ENCODE assay signal across 9 cellular contexts in genomic region chr10:71753091-71753959, GRCh38. TPM values are rescaled to one million over a fixed set of nuclear protein-coding genes. Genes with fewer than 3 reads are reported as not detected.
DNase-seq lines count a peak whose midpoint lies in the region; ATAC-seq and TF ChIP-seq lines count a peak whose summit lies in the region.
"Had no signal": no experiment of that assay in that cellular context is flagged by ENCODE, and none has a peak within 500 bp of the region (broad histone marks: within the 10 kb centered on the region; RNA-seq: fewer than 3 reads in every experiment).

No MANE protein-coding gene starts in this region.

- ATAC-seq in CD4-positive, alpha-beta T cell (ENCODE audit: poor library complexity), result no peak
- ATAC-seq in naive thymus-derived CD8-positive, alpha-beta T cell, result no peak
- ATAC-seq in GM18870 (IDR thresholded peaks at IDR 0.05; ENCODE audit: unreplicated experiment), result no peak
- no peak for ATAC-seq in HG02885 (IDR thresholded peaks at IDR 0.05; ENCODE audit: poor library complexity, unreplicated experiment)
- ATAC-seq in GM18907 (IDR thresholded peaks at IDR 0.05; ENCODE audit: unreplicated experiment), result no peak

- no peak for TF ChIP-seq CTCF in CD4-positive, alpha-beta T cell (IDR thresholded peaks at IDR 0.05)

- peaks cover 85% of the 10 kb centered on the region for H3K36me3 Mint-ChIP-seq in CD4-positive, alpha-beta T cell (ENCODE audit: low read depth)
- H3K36me3 Mint-ChIP-seq in dendritic cell treated with granulocyte-macrophage colony-stimulating factor and Interleukin-4, amounts not matched to agents 40 ng/mL and 50 ng/mL, for 4 days (ENCODE audit: low read depth), result peaks cover 84% of the 10 kb centered on the region
- H3K36me3 Mint-ChIP-seq in naive thymus-derived CD8-positive, alpha-beta T cell, result peaks cover 0 to 42% (median 20%) of the 10 kb centered on the region in 3 donors

- peak overlapping the region; percentile 86 for H3K27ac ChIP-seq in CD4-positive, alpha-beta T cell (ENCODE audit: low read depth, low read length)
- H3K27ac ChIP-seq: GM23248 had no signal

- H3K27ac Mint-ChIP-seq in CD4-positive, alpha-beta T cell, result peak overlapping the region; percentile 93
- peak overlapping the region; percentile 88 for H3K27ac Mint-ChIP-seq in dendritic cell treated with granulocyte-macrophage colony-stimulating factor and Interleukin-4, amounts not matched to agents 40 ng/mL and 50 ng/mL, for 4 days
- H3K27ac Mint-ChIP-seq in naive thymus-derived CD8-positive, alpha-beta T cell, result peak overlapping the region; percentile 91 to 99 (median 97)

- intact Hi-C loops in CD4-positive, alpha-beta T cell (cut with DNase I, micrococcal nuclease), result no loop called here
- intact Hi-C loops in dendritic cell treated with granulocyte-macrophage colony-stimulating factor and Interleukin-4, amounts not matched to agents 40 ng/mL and 50 ng/mL, for 4 days (cut with micrococcal nuclease), result loop anchor here (2.0 kb wide), 1 partner anchor 17 kb away; no protein-coding TSS in a partner anchor

- POLR2A ChIA-PET in CD4-positive, alpha-beta T cell (lab: Charles Lee), result interaction anchor here (0.9 to 19.3 kb wide), 11 partner anchors 10 to 48 kb away, joined by 3 to 416 read pairs (median 11); partner anchors contain the start of gene VSIR
- POLR2A ChIA-PET in naive thymus-derived CD8-positive, alpha-beta T cell (lab: Charles Lee), result interaction anchor here (0.5 to 41.4 kb wide), 10 partner anchors 13 to 463 kb away, joined by 3 to 1679 read pairs (median 6); partner anchors contain the start of genes ANAPC16, ASCC1, C10orf105 and VSIR

- no peaks in the 10 kb centered on the region for H3K27me3 ChIP-seq in CD4-positive, alpha-beta T cell (ENCODE audit: control insufficient read depth, insufficient read depth, low read length)

- no peaks in the 10 kb centered on the region for H3K9me3 Mint-ChIP-seq in CD4-positive, alpha-beta T cell
- H3K9me3 Mint-ChIP-seq in dendritic cell treated with granulocyte-macrophage colony-stimulating factor and Interleukin-4, amounts not matched to agents 40 ng/mL and 50 ng/mL, for 4 days, result no peaks in the 10 kb centered on the region
- H3K9me3 Mint-ChIP-seq in naive thymus-derived CD8-positive, alpha-beta T cell, result no peaks in the 10 kb centered on the region

- peaks cover 97% of the 10 kb centered on the region for H3K4me1 Mint-ChIP-seq in CD4-positive, alpha-beta T cell (ENCODE audit: low read depth)
- peaks cover 100% of the 10 kb centered on the region for H3K4me1 Mint-ChIP-seq in dendritic cell treated with granulocyte-macrophage colony-stimulating factor and Interleukin-4, amounts not matched to agents 40 ng/mL and 50 ng/mL, for 4 days (ENCODE audit: low read depth)
- H3K4me1 Mint-ChIP-seq in naive thymus-derived CD8-positive, alpha-beta T cell, result peaks cover 56 to 98% (median 97%) of the 10 kb centered on the region in 4 donors

- peak overlapping the region; percentile 38 for H3K4me3 Mint-ChIP-seq in CD4-positive, alpha-beta T cell
- H3K4me3 Mint-ChIP-seq in dendritic cell treated with granulocyte-macrophage colony-stimulating factor and Interleukin-4, amounts not matched to agents 40 ng/mL and 50 ng/mL, for 4 days, result peak overlapping the region; percentile 21
- peak overlapping the region; percentile 3 to 82 (median 76) for H3K4me3 Mint-ChIP-seq in naive thymus-derived CD8-positive, alpha-beta T cell

- no peak for DNase-seq in CD4-positive, alpha-beta T cell
- peak; percentile 97 for DNase-seq in NOMO-1 (lab: John Stamatoyannopoulos, UW; ENCODE audit: unreplicated experiment in 2 of 2)
- no peak for DNase-seq in naive thymus-derived CD8-positive, alpha-beta T cell
- no peak for DNase-seq in NCI-H2227 (lab: John Stamatoyannopoulos, UW; ENCODE audit: unreplicated experiment)
- DNase-seq: GM23248 had no signal

- no peaks in the 10 kb centered on the region for H3K9me3 ChIP-seq in CD4-positive, alpha-beta T cell (ENCODE audit: control insufficient read depth, low read length)

- no peaks in the 10 kb centered on the region for H3K27me3 Mint-ChIP-seq in CD4-positive, alpha-beta T cell
- no peaks in the 10 kb centered on the region for H3K27me3 Mint-ChIP-seq in dendritic cell treated with granulocyte-macrophage colony-stimulating factor and Interleukin-4, amounts not matched to agents 40 ng/mL and 50 ng/mL, for 4 days
- no peaks in the 10 kb centered on the region for H3K27me3 Mint-ChIP-seq in naive thymus-derived CD8-positive, alpha-beta T cell

- CTCF ChIA-PET in CD4-positive, alpha-beta T cell (lab: Charles Lee), result interaction anchor here (1.2 to 1.5 kb wide), 4 partner anchors 10 to 20 kb away, joined by 3 to 6 read pairs (median 4); no protein-coding TSS in a partner anchor

RNA-seq across cellular contexts. Expression of gene VSIR, which starts 20.0 kb away (rescaled TPM):
- 10 to 100 TPM; 86.2 to 91.4 TPM for total RNA-seq in CD4-positive, alpha-beta T cell
- 100 to 1,000 TPM; 102 to 114 TPM for total RNA-seq in naive thymus-derived CD8-positive, alpha-beta T cell
- polyA plus RNA-seq in naive thymus-derived CD8-positive, alpha-beta T cell, result 100 to 1,000 TPM; 211 to 343 (median 262) TPM

RNA-seq across cellular contexts. Expression of gene C10orf105, which starts 33.7 kb away (rescaled TPM):
- under 1 TPM; 0.25 to 0.36 TPM for total RNA-seq in CD4-positive, alpha-beta T cell
- under 1 TPM; 0.21 to 0.25 TPM for total RNA-seq in naive thymus-derived CD8-positive, alpha-beta T cell
- polyA plus RNA-seq in naive thymus-derived CD8-positive, alpha-beta T cell, result under 1 TPM in 1 of 3 donors, not detected in 2; 0.10 TPM
- total RNA-seq: GM23248 had no signal
- polyA plus RNA-seq: GM23248 had no signal

Comparison
In these comparisons a context has a peak if more than half of its experiments do, and no peak if none do; other contexts are left out.
1. DNase-seq: peak in NOMO-1 (2 of 2); none in CD4-positive, alpha-beta T cell (0 of 10), naive thymus-derived CD8-positive, alpha-beta T cell (0 of 10) and NCI-H2227 (single experiment).
2. H3K4me3 Mint-ChIP-seq: peak in every context shown above with its lines; median percentile 76 in naive thymus-derived CD8-positive, alpha-beta T cell; 38 in CD4-positive, alpha-beta T cell; 21 in dendritic cell treated with granulocyte-macrophage colony-stimulating factor and Interleukin-4, amounts not matched to agents 40 ng/mL and 50 ng/mL, for 4 days.
3. Peak in every context shown above with its lines, with median percentiles within 50 percentile points of each other: H3K27ac Mint-ChIP-seq.